8 cellular contexts compared by ENCODE assay signal in the genomic region with DNA sequence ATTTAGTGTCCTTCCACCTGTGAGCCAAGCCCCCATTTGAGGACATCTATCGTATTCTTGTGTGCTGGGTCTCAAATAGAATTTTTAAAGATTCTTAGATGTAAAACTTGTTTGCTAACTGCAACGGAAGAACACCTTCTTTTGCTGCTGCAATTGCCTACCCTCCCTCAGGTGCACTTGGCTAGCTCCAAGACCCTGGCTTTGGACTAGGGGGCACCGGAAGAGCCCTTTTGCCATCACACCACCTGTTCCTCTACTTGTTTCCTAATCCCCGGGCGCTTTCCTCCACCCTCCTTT. TPM values are rescaled to one million over a fixed set of nuclear protein-coding genes. Genes with fewer than 3 reads are reported as not detected.
DNase-seq lines count a peak whose midpoint lies in the region; ATAC-seq and TF ChIP-seq lines count a peak whose summit lies in the region.

No MANE protein-coding gene starts in this region.

- peaks cover 24% of the 10 kb centered on the region for H3K79me2 ChIP-seq in ACC112 (ENCODE audit: control insufficient read depth, insufficient read depth, low read length, unreplicated experiment)

- H3K9me3 ChIP-seq in adrenal gland (replicated peaks in 1 of 3) (no peaks in the 10 kb centered on the region), mesenchymal stem cell (ENCODE audit: control insufficient read depth, low read length) (no peaks in the 10 kb centered on the region), body of pancreas (no peaks in the 10 kb centered on the region)

- intact Hi-C loops in adrenal gland (cut with DNase I) (no loop called here), posterior vena cava (cut with DNase I) (no loop called here), body of pancreas (cut with DNase I) (no loop called here)

- H3K4me1 ChIP-seq in ACC112 (ENCODE audit: control insufficient read depth, insufficient read depth, low read length, unreplicated experiment) (peaks cover 16% of the 10 kb centered on the region), adrenal gland (replicated peaks in 1 of 2) (peaks cover 19 to 52% of the 10 kb centered on the region in 2 donors), mesenchymal stem cell (ENCODE audit: control insufficient read depth, insufficient read depth, low read depth, low read length) (peaks cover 14% of the 10 kb centered on the region), body of pancreas (peaks cover 38% of the 10 kb centered on the region)

- H2BK15ac ChIP-seq in mesenchymal stem cell (ENCODE audit: low read depth, poor library complexity, severe bottlenecking), result no peak overlapping the region

- no peak overlapping the region for H3K4ac ChIP-seq in mesenchymal stem cell (ENCODE audit: low read depth in 1 of 2, low read length in 2 of 2)

- H3K14ac ChIP-seq in mesenchymal stem cell (ENCODE audit: low read length in 2 of 2), result no peak overlapping the region

- no peak overlapping the region for H2AK5ac ChIP-seq in mesenchymal stem cell (ENCODE audit: low read length, severe bottlenecking)

- H3K4me2 ChIP-seq in mesenchymal stem cell (ENCODE audit: low read length, poor library complexity, severe bottlenecking), result peak overlapping the region; percentile 77

- no peak for ATAC-seq in body of pancreas

- no peak overlapping the region for H2BK120ac ChIP-seq in mesenchymal stem cell (ENCODE audit: low read depth, low read length)

- H2BK5ac ChIP-seq in mesenchymal stem cell (ENCODE audit: low read depth, low read length, poor library complexity, severe bottlenecking), result no peak overlapping the region

- H3K9ac ChIP-seq in mesenchymal stem cell (ENCODE audit: low read length), result peak overlapping the region; percentile 65

- H4K91ac ChIP-seq in mesenchymal stem cell (ENCODE audit: low read length), result no peak overlapping the region

- H3K23ac ChIP-seq in mesenchymal stem cell (ENCODE audit: low read length in 2 of 2), result peak overlapping the region in 1 of 2 experiments; percentile 49

- no peak overlapping the region for H2BK12ac ChIP-seq in mesenchymal stem cell (ENCODE audit: low read length in 2 of 2)

- DNase-seq in HFF-Myc (ENCODE audit: extremely low read depth, low read depth), result no peak
- no peak for DNase-seq in adrenal gland
- DNase-seq in mesenchymal stem cell, result no peak
- no peak for DNase-seq in activated effector memory CD4-positive, alpha-beta T cell treated with anti-CD3 and anti-CD28 coated beads, Interleukin-2, amount 50 U/mL, for 16 hours
- DNase-seq in KBM-7, result no peak
- DNase-seq in posterior vena cava (ENCODE audit: low spot score), result no peak
- no peak for DNase-seq in body of pancreas

- H4K8ac ChIP-seq in mesenchymal stem cell (ENCODE audit: low read length), result no peak overlapping the region

- TF ChIP-seq POLR2A in adrenal gland (IDR thresholded peaks at IDR 0.05), result no peak
- no peak for TF ChIP-seq POLR2A in body of pancreas (IDR thresholded peaks at IDR 0.05)

- in situ Hi-C loops in KBM-7 (cut with MboI; ENCODE audit: low pct_unique_long_range_greater_than_20kb, low sequenced_read_pairs), result no loop called here

- TF ChIP-seq CTCF in HFF-Myc (IDR thresholded peaks at IDR 0.05; ENCODE audit: low read depth, low read length, missing control alignments) (no peak), adrenal gland (IDR thresholded peaks at IDR 0.05) (no peak), body of pancreas (IDR thresholded peaks at IDR 0.05) (no peak)

- H3K36me3 ChIP-seq in ACC112 (ENCODE audit: insufficient read depth, low read length) (peaks cover 32% of the 10 kb centered on the region), adrenal gland (replicated peaks in 1 of 2) (peaks cover 0 to 37% of the 10 kb centered on the region in 2 donors), mesenchymal stem cell (ENCODE audit: control insufficient read depth in 1 of 2, insufficient read depth in 2 of 2, low read depth in 1 of 2, low read length in 2 of 2) (peaks cover 26 to 54% of the 10 kb centered on the region in 2 experiments), body of pancreas (replicated peaks in 1 of 2; ENCODE audit: insufficient read depth in 1 of 2, low read depth in 2 of 2) (peaks cover 0 to 6% of the 10 kb centered on the region in 2 donors)

- WGBS in adrenal gland, 4 donors, result 14 to 23% (median 16%) methylated on average over 5 of the region's 5 CpGs
- 36% methylated on average over 5 of the region's 5 CpGs for WGBS in mesenchymal stem cell
- WGBS in body of pancreas, 2 donors, result 10 to 15% methylated on average over 4 to 5 of the region's 5 CpGs

- H3K27ac ChIP-seq in ACC112 (ENCODE audit: low read depth, low read length), result no peak overlapping the region
- H3K27ac ChIP-seq in adrenal gland, result peak overlapping the region in 3 of 5 donors; percentile 98 to 100 (median 99)
- no peak overlapping the region for H3K27ac ChIP-seq in mesenchymal stem cell (ENCODE audit: low read length, poor library complexity, severe bottlenecking)
- peak overlapping the region in 2 of 4 donors; percentile 99 to 100 for H3K27ac ChIP-seq in body of pancreas

- H2AFZ ChIP-seq in ACC112 (ENCODE audit: low read length, unreplicated experiment) (no peak overlapping the region), mesenchymal stem cell (ENCODE audit: low read depth, low read length) (no peak overlapping the region)

- no peaks in the 10 kb centered on the region for H3K27me3 ChIP-seq in ACC112 (ENCODE audit: insufficient read depth, low read length)
- H3K27me3 ChIP-seq in adrenal gland, result no peaks in the 10 kb centered on the region
- H3K27me3 ChIP-seq in mesenchymal stem cell (ENCODE audit: control insufficient read depth in 1 of 2, insufficient read depth in 1 of 2, low read length in 2 of 2), result no peaks in the 10 kb centered on the region
- H3K27me3 ChIP-seq in body of pancreas, result no peaks in the 10 kb centered on the region

- peak overlapping the region; percentile 92 for H3K4me3 ChIP-seq in ACC112 (ENCODE audit: low read depth, low read length)
- peak overlapping the region; percentile 58 for H3K4me3 ChIP-seq in HFF-Myc (replicated peaks; ENCODE audit: low read depth, low read length)
- peak overlapping the region in 2 of 4 donors; percentile 93 to 95 for H3K4me3 ChIP-seq in adrenal gland
- peak overlapping the region in 1 of 2 experiments; percentile 82 for H3K4me3 ChIP-seq in mesenchymal stem cell (ENCODE audit: insufficient read depth in 1 of 2, low read depth in 1 of 2, low read length in 2 of 2)
- peak overlapping the region in 1 of 2 donors; percentile 83 for H3K4me3 ChIP-seq in body of pancreas

- H3K79me1 ChIP-seq in mesenchymal stem cell (replicated peaks; ENCODE audit: low read length, poor library complexity, severe bottlenecking), result peaks cover 12% of the 10 kb centered on the region

- H3K18ac ChIP-seq in mesenchymal stem cell (ENCODE audit: low read depth in 1 of 2, low read length in 2 of 2), result no peak overlapping the region

RNA-seq across cellular contexts. Expression of gene HMGN2, which starts 1.1 kb away (rescaled TPM):
- total RNA-seq in adrenal gland (100 to 1,000 TPM; 118 to 390 (median 289) TPM), posterior vena cava (100 to 1,000 TPM; 129 to 265 TPM), body of pancreas (100 to 1,000 TPM in 1 of 2 donors, 10 to 100 TPM in 1; 75.8 to 120 TPM)
- polyA plus RNA-seq in adrenal gland, result 100 to 1,000 TPM; 313 to 415 (median 404) TPM
- 370 TPM for polyA plus RNA-seq in mesenchymal stem cell (2013, experiment 1 of 2)
- 378 TPM for polyA plus RNA-seq in mesenchymal stem cell (2013, experiment 2 of 2)

RNA-seq across cellular contexts. Expression of gene DHDDS, which starts 39.0 kb away (rescaled TPM):
- total RNA-seq in adrenal gland, result 10 to 100 TPM; 33.2 to 64.9 (median 43.7) TPM
- 10 to 100 TPM; 24.0 to 77.2 (median 31.5) TPM for polyA plus RNA-seq in adrenal gland
- polyA plus RNA-seq in mesenchymal stem cell (2013, experiment 1 of 2), result 40.4 TPM
- 38.8 TPM for polyA plus RNA-seq in mesenchymal stem cell (2013, experiment 2 of 2)
- 10 to 100 TPM; 43.3 to 45.2 TPM for total RNA-seq in posterior vena cava
- 10 to 100 TPM; 21.3 to 52.4 TPM for total RNA-seq in body of pancreas

RNA-seq across cellular contexts. Expression of gene RPS6KA1, which starts 58.4 kb away (rescaled TPM):
- total RNA-seq in adrenal gland (10 to 100 TPM; 37.7 to 50.5 (median 40.1) TPM), posterior vena cava (10 to 100 TPM; 10.2 to 13.9 TPM), body of pancreas (10 to 100 TPM; 20.1 to 30.4 TPM)
- polyA plus RNA-seq in adrenal gland, result 10 to 100 TPM; 17.1 to 45.8 (median 28.4) TPM
- 5.6 TPM for polyA plus RNA-seq in mesenchymal stem cell (2013, experiment 1 of 2)
- polyA plus RNA-seq in mesenchymal stem cell (2013, experiment 2 of 2), result 6.8 TPM

Comparison
In these comparisons a context has a peak if more than half of its experiments do, and no peak if none do; other contexts are left out.
1. H3K27ac ChIP-seq: peak in adrenal gland (3 of 5); none in ACC112 (single experiment) and mesenchymal stem cell (single experiment).